Comparison of ENCODE assay signal across 18 cellular contexts in the genomic region with DNA sequence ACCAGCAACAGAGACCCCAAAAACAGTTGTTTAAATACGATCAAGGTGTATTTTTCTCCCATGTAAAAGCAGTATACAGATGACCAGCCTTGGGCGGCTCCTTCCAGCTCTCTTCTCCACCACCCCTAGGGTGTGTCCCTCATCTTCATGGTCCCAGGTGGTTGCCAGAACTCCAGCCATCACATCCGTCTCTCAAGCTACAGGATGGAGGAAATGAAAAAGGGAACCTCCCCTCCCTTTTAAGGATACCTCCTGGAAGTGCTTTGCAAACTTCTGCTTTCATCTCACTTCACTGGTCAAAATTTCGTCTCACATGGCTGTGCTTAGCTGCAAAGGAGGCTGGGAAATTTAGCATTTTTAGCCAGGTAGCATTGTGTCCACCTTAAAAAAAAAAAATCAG.
"Had no signal": no experiment of that assay in that cellular context is flagged by ENCODE, and none has a peak within 500 bp of the region (broad histone marks: within the 10 kb centered on the region; RNA-seq: fewer than 3 reads in every experiment).

No MANE protein-coding gene starts in this region.

- H3K27ac ChIP-seq: psoas muscle, right lobe of liver, tibial artery, upper lobe of left lung, uterus had no signal

- H3K4me1 ChIP-seq: psoas muscle, right lobe of liver, tibial artery, upper lobe of left lung, uterus had no signal

- DNase-seq: dermis blood vessel endothelial cell; effector CD8-positive, alpha-beta T cell; foreskin melanocyte; head of caudate nucleus; left colon; left ventricle myocardium superior; mesendoderm; naive B cell; psoas muscle; retina; right lobe of liver; stimulated activated CD4-positive, alpha-beta T cell treated with anti-CD3 and anti-CD28 coated beads, Interleukin-4, amount 100 ng/mL, for 1 hour; stimulated activated CD8-positive, alpha-beta memory T cell treated with anti-CD3 and anti-CD28 coated beads, Interleukin-4, amount 100 ng/mL, for 48 hours; tibial artery; upper lobe of left lung; uterus had no signal

- H3K27me3 ChIP-seq: hepatocyte, right lobe of liver, upper lobe of left lung, uterus had no signal

- H3K9me3 ChIP-seq: psoas muscle, right lobe of liver, tibial artery, uterus had no signal

- H3K4me3 ChIP-seq: hepatocyte, lung, psoas muscle, right lobe of liver, tibial artery, upper lobe of left lung, uterus had no signal

- H3K36me3 ChIP-seq: right lobe of liver, tibial artery, upper lobe of left lung, uterus had no signal
